ENCODE assay signal across 1 cellular context in genomic region chr2:197828464-197829135, GRCh38.
TF ChIP-seq lines count a peak whose summit lies in the region.

No MANE protein-coding gene starts in this region.

TF ChIP-seq in SK-N-SH, 30 proteins besides CTCF, POLR2A, EP300 and RAD21 (continued from another document):
- TF ChIP-seq POLR2AphosphoS5 (IDR thresholded peaks at IDR 0.05; ENCODE audit: low read depth, low read length) = peak; percentile 14; the same call in 1 of the 2 replicates
- TF ChIP-seq PBX3 (IDR thresholded peaks at IDR 0.05) = peak; percentile 83
- TF ChIP-seq NFIC (IDR thresholded peaks at IDR 0.05; ENCODE audit: borderline replicate concordance) = peak; percentile 57
- peak; percentile 69 for TF ChIP-seq TCF12 (IDR thresholded peaks at IDR 0.05)
- TF ChIP-seq SIN3A (IDR thresholded peaks at IDR 0.05; ENCODE audit: borderline replicate concordance, low read depth, low read length) = no peak
